Comparison of ENCODE assay signal across 8 cellular contexts in genomic region chr19:15199652-15200574, GRCh38. TPM values are rescaled to one million over a fixed set of nuclear protein-coding genes. Genes with fewer than 3 reads are reported as not detected.
DNase-seq lines count a peak whose midpoint lies in the region; ATAC-seq and TF ChIP-seq lines count a peak whose summit lies in the region.

No MANE protein-coding gene starts in this region.

- peaks cover 22% of the 10 kb centered on the region for H3K79me2 ChIP-seq in hepatocyte

- CTCF ChIA-PET in WTC11 (lab: Charles Lee) = interaction anchor here (0.9 to 2.0 kb wide), 14 partner anchors 18 to 356 kb away, joined by 3 to 25 read pairs (median 4); partner anchors contain the start of gene EPHX3

- H3K36me3 ChIP-seq in HAP-1 (replicated peaks) (peaks cover 7% of the 10 kb centered on the region), hepatocyte (replicated peaks; ENCODE audit: insufficient read depth, low read depth) (no peaks in the 10 kb centered on the region), spleen (no peaks in the 10 kb centered on the region)

- H3K9me3 Mint-ChIP-seq in WTC11 = no peaks in the 10 kb centered on the region

- H3K27me3 Mint-ChIP-seq in WTC11 (ENCODE audit: low read depth) = peaks cover 6% of the 10 kb centered on the region; the same call in 1 of the 2 replicates

- H3K9me2 ChIP-seq in hepatocyte (replicated peaks; ENCODE audit: insufficient read depth) = no peaks in the 10 kb centered on the region

- H3K27ac Mint-ChIP-seq in WTC11 = peak overlapping the region; percentile 93

- TF ChIP-seq POLR2A in spleen (IDR thresholded peaks at IDR 0.05) (no peak), erythroblast (IDR thresholded peaks at IDR 0.05; ENCODE audit: low read length) (no peak)

- peaks cover 12% of the 10 kb centered on the region for H4K20me1 ChIP-seq in hepatocyte (ENCODE audit: insufficient read depth, poor library complexity, severe bottlenecking)

- no peak for TF ChIP-seq CTCF in WTC11 (IDR thresholded peaks at IDR 0.05)
- no peak for TF ChIP-seq CTCF in hepatocyte (IDR thresholded peaks at IDR 0.05; ENCODE audit: poor library complexity)
- TF ChIP-seq CTCF in spleen (IDR thresholded peaks at IDR 0.05 in 8 of 11, conservative IDR thresholded peaks at IDR 0.05 in 3 of 11) = no peak

- ATAC-seq in WTC11 (peak; percentile 49), HG03571 (IDR thresholded peaks at IDR 0.05; ENCODE audit: unreplicated experiment) (no peak)

- H3K4me1 ChIP-seq in HAP-1 = no peaks in the 10 kb centered on the region; the same call in 1 of the 2 replicates
- peaks cover 6% of the 10 kb centered on the region for H3K4me1 ChIP-seq in hepatocyte (ENCODE audit: insufficient read depth)
- H3K4me1 ChIP-seq in spleen = peaks cover 0 to 63% (median 46%) of the 10 kb centered on the region in 6 donors

- 7% methylated on average over 19 of the region's 83 CpGs for WGBS in hepatocyte (ENCODE audit: low lambda C conversion rate, missing lambda C conversion rate)
- 6 to 21% (median 18%) methylated on average over 33 to 76 of the region's 83 CpGs for WGBS in spleen, 5 donors

- intact Hi-C loops in spleen (cut with DNase I; ENCODE audit: low total_unique reads) = no loop called here

- in situ Hi-C loops in HAP-1 (cut with MboI; ENCODE audit: low sequenced_read_pairs) = no loop called here

- POLR2A ChIA-PET in WTC11 (lab: Charles Lee) = interaction anchor here (0.6 to 2.0 kb wide), 6 partner anchors 19 to 195 kb away, joined by 3 to 6 read pairs (median 4); no protein-coding TSS in a partner anchor

- H3K4me1 Mint-ChIP-seq in WTC11 = peaks cover 25% of the 10 kb centered on the region

- H2AFZ ChIP-seq in hepatocyte = peak overlapping the region; percentile 83

- DNase-seq in HAP-1 (ENCODE audit: low spot score in 2 of 2) (peak; percentile 33 to 81), WTC11 (ENCODE audit: low spot score) (peak; percentile 89), hepatocyte (ENCODE audit: low spot score) (peak; percentile 82), spleen (no peak), erythroblast (lab: John Stamatoyannopoulos, UW) (no peak), amniotic stem cell (lab: John Stamatoyannopoulos, UW) (no peak)
- no peak for DNase-seq in stimulated activated CD4-positive, alpha-beta T cell treated with anti-CD3 and anti-CD28 coated beads, Interleukin-15, amount 100 ng/mL, for 24 hours

- H3K9me3 ChIP-seq in HAP-1 (no peaks in the 10 kb centered on the region), hepatocyte (ENCODE audit: low read depth) (no peaks in the 10 kb centered on the region), spleen (no peaks in the 10 kb centered on the region)

- no peaks in the 10 kb centered on the region for H3K27me3 ChIP-seq in HAP-1 (ENCODE audit: low read depth)
- H3K27me3 ChIP-seq in hepatocyte = no peaks in the 10 kb centered on the region
- peaks cover 2 to 90% (median 40%) of the 10 kb centered on the region in 7 donors for H3K27me3 ChIP-seq in spleen (replicated peaks in 1 of 7)

- peak overlapping the region; percentile 72 for H3K4me3 ChIP-seq in HAP-1
- peak overlapping the region; percentile 93 for H3K4me3 ChIP-seq in hepatocyte
- peak overlapping the region; percentile 10 to 69 (median 34) for H3K4me3 ChIP-seq in spleen

- H3K27ac ChIP-seq in hepatocyte = peak overlapping the region; percentile 91
- peak overlapping the region in 6 of 8 donors; percentile 48 to 80 (median 67) for H3K27ac ChIP-seq in spleen

- peaks cover 13% of the 10 kb centered on the region for H3K36me3 Mint-ChIP-seq in WTC11

- peak overlapping the region; percentile 97 for H3K4me2 ChIP-seq in hepatocyte

- H3K4me3 Mint-ChIP-seq in WTC11 = peak overlapping the region; percentile 78

TF ChIP-seq in WTC11, 78 proteins besides CTCF, POLR2A, EP300 and RAD21:
- TF ChIP-seq ZBTB43 (CRISPR knock-in tag; IDR thresholded peaks at IDR 0.05) (peak; percentile 67; the same call in 1 of the 2 replicates), E2F5 (CRISPR knock-in tag; IDR thresholded peaks at IDR 0.05) (peak; percentile 28; the same call in 1 of the 2 replicates), USF2 (CRISPR knock-in tag; IDR thresholded peaks at IDR 0.05) (peak; percentile 74), RELA (CRISPR knock-in tag; IDR thresholded peaks at IDR 0.05; ENCODE audit: borderline replicate concordance) (no peak), USF1 (CRISPR knock-in tag; IDR thresholded peaks at IDR 0.05) (peak; percentile 54), ZNF423 (CRISPR knock-in tag; IDR thresholded peaks at IDR 0.05) (0 out of 2 replicates have a peak, but pooled peaks have one; percentile 2), ESRRA (CRISPR knock-in tag; IDR thresholded peaks at IDR 0.05; ENCODE audit: borderline replicate concordance) (no peak), PRDM15 (CRISPR knock-in tag; IDR thresholded peaks at IDR 0.05) (peak; percentile 97), SP1 (CRISPR knock-in tag; conservative IDR thresholded peaks at IDR 0.05) (peak; percentile 57; the same call in 1 of the 2 replicates)

RNA-seq across cellular contexts. Expression of gene NOTCH3, which starts 0.9 kb away (rescaled TPM):
- total RNA-seq in WTC11 (2021) (133 to 153 TPM (median 144 TPM) in 3 replicates), hepatocyte (17.2 and 25.2 TPM in 2 replicates), spleen (10 to 100 TPM; 52.1 to 94.9 (median 62.6) TPM)
- polyA plus RNA-seq in hepatocyte (30.0 and 34.8 TPM in 2 replicates), spleen (1 to 10 TPM; 1.4 to 5.9 (median 2.5) TPM)

RNA-seq across cellular contexts. Expression of gene EPHX3, which starts 32.3 kb away (rescaled TPM):
- 27.1 to 31.3 TPM (median 29.9 TPM) in 3 replicates for total RNA-seq in WTC11 (2021)
- 0.36 and 1.6 TPM in 2 replicates for total RNA-seq in hepatocyte
- 3.5 and 3.6 TPM in 2 replicates for polyA plus RNA-seq in hepatocyte
- total RNA-seq in spleen = 1 to 10 TPM; 1.6 to 6.6 (median 3.8) TPM
- under 1 TPM; 0.13 to 0.67 (median 0.59) TPM for polyA plus RNA-seq in spleen

Comparison
In these comparisons a context has a peak if more than half of its experiments do, and no peak if none do; other contexts are left out.
1. DNase-seq: peak in HAP-1 (2 of 2), WTC11 (single experiment) and hepatocyte (single experiment); none in spleen (single experiment), stimulated activated CD4-positive, alpha-beta T cell treated with anti-CD3 and anti-CD28 coated beads, Interleukin-15, amount 100 ng/mL, for 24 hours (single experiment), erythroblast (0 of 2) and amniotic stem cell (single experiment).
2. H3K4me3 ChIP-seq: peak in every context shown above with its lines; median percentile 93 in hepatocyte; 72 in HAP-1; 34 in spleen.